In genomic region chr22:29209624-29209929, GRCh38 we compare ENCODE assay signal across 16 cellular contexts. TPM values are rescaled to one million over a fixed set of nuclear protein-coding genes. Genes with fewer than 3 reads are reported as not detected.
"Had no signal": no experiment of that assay in that cellular context is flagged by ENCODE, and none has a peak within 500 bp of the region (broad histone marks: within the 10 kb centered on the region; RNA-seq: fewer than 3 reads in every experiment).

No MANE protein-coding gene starts in this region.

- H3K27ac Mint-ChIP-seq: activated CD4-positive, alpha-beta T cell treated with anti-CD3 and anti-CD28 coated beads for 36 hours; activated CD8-positive, alpha-beta T cell treated with anti-CD3 and anti-CD28 coated beads for 36 hours; activated naive CD8-positive, alpha-beta T cell treated with anti-CD3 and anti-CD28 coated beads, Interleukin-2, amount 50 U/mL, for 24 hours; activated T-cell treated with anti-CD3 and anti-CD28 coated beads, Interleukin-2, amount 50 U/mL, for 72 hours; T-cell had no signal

- ATAC-seq: activated CD4-positive, alpha-beta T cell treated with anti-CD3 and anti-CD28 coated beads for 36 hours; activated CD8-positive, alpha-beta T cell treated with anti-CD3 and anti-CD28 coated beads for 36 hours; activated naive CD8-positive, alpha-beta T cell treated with anti-CD3 and anti-CD28 coated beads, Interleukin-2, amount 50 U/mL, for 24 hours; activated T-cell treated with anti-CD3 and anti-CD28 coated beads, Interleukin-2, amount 50 U/mL, for 72 hours; left ventricle myocardium superior; T-cell had no signal

- H3K4me3 Mint-ChIP-seq: activated CD4-positive, alpha-beta T cell treated with anti-CD3 and anti-CD28 coated beads for 36 hours; activated CD8-positive, alpha-beta T cell treated with anti-CD3 and anti-CD28 coated beads for 36 hours; activated naive CD8-positive, alpha-beta T cell treated with anti-CD3 and anti-CD28 coated beads, Interleukin-2, amount 50 U/mL, for 24 hours; activated T-cell treated with anti-CD3 and anti-CD28 coated beads, Interleukin-2, amount 50 U/mL, for 72 hours; T-cell had no signal

- H3K4me1 ChIP-seq: ascending aorta, parathyroid adenoma had no signal

- H3K9ac ChIP-seq: parathyroid adenoma had no signal

- H3K9me3 ChIP-seq: ascending aorta, esophagus squamous epithelium, tibial artery had no signal

- H3K9me3 Mint-ChIP-seq: activated CD8-positive, alpha-beta T cell treated with anti-CD3 and anti-CD28 coated beads for 36 hours; activated naive CD8-positive, alpha-beta T cell treated with anti-CD3 and anti-CD28 coated beads, Interleukin-2, amount 50 U/mL, for 24 hours; activated T-cell treated with anti-CD3 and anti-CD28 coated beads, Interleukin-2, amount 50 U/mL, for 72 hours; T-cell had no signal

- H3K79me2 ChIP-seq: parathyroid adenoma had no signal

- H3K27ac ChIP-seq: ascending aorta, cardiac muscle cell, esophagus squamous epithelium, parathyroid adenoma, tibial artery, VCaP had no signal

- H3K36me3 ChIP-seq: ascending aorta, cardiac muscle cell, esophagus squamous epithelium, tibial artery had no signal

- H3K4me3 ChIP-seq: ascending aorta, cardiac muscle cell, esophagus squamous epithelium, skin epidermis, tibial artery had no signal

- H3K27me3 ChIP-seq: ascending aorta, cardiac muscle cell had no signal

- H3K36me3 Mint-ChIP-seq: T-cell had no signal

- DNase-seq: activated CD4-positive, alpha-beta T cell treated with anti-CD3 and anti-CD28 coated beads for 36 hours; activated CD8-positive, alpha-beta memory T cell treated with anti-CD3 and anti-CD28 coated beads, Interleukin-2, amount 50 U/mL, for 4 hours; activated CD8-positive, alpha-beta T cell treated with anti-CD3 and anti-CD28 coated beads for 36 hours; activated naive CD8-positive, alpha-beta T cell treated with anti-CD3 and anti-CD28 coated beads, Interleukin-2, amount 50 U/mL, for 24 hours; activated T-cell treated with anti-CD3 and anti-CD28 coated beads, Interleukin-2, amount 50 U/mL, for 72 hours; esophagus squamous epithelium; foreskin fibroblast; kidney; T-cell had no signal

RNA-seq across cellular contexts. Expression of gene EMID1, which starts 3.9 kb away (rescaled TPM):
- total RNA-seq: activated CD4-positive, alpha-beta T cell treated with anti-CD3 and anti-CD28 coated beads for 36 hours had no signal
